1 cellular context compared by ENCODE assay signal in genomic region chr2:164818149-164819136, GRCh38.
TF ChIP-seq lines count a peak whose summit lies in the region.

No MANE protein-coding gene starts in this region.

TF ChIP-seq in HepG2, 621 proteins besides CTCF, POLR2A, EP300 and RAD21 (continues in another document):
- TF ChIP-seq TFDP2 (CRISPR knock-in tag; IDR thresholded peaks at IDR 0.05) = no peak
- TF ChIP-seq GABPB1 (CRISPR knock-in tag; IDR thresholded peaks at IDR 0.05) = no peak
- TF ChIP-seq FOXO1 (CRISPR knock-in tag; IDR thresholded peaks at IDR 0.05) = no peak
- peak in 1 of 2 experiments; percentile 67; a peak in 3 of 4 replicates for TF ChIP-seq NR2F1 (CRISPR knock-in tag; IDR thresholded peaks at IDR 0.05)
- peak; percentile 53; the same call in 1 of the 2 replicates for TF ChIP-seq NCOR1 (IDR thresholded peaks at IDR 0.05; ENCODE audit: borderline replicate concordance, low read length)
- TF ChIP-seq RARA (CRISPR knock-in tag; IDR thresholded peaks at IDR 0.05) = peak; percentile 94
- no peak for TF ChIP-seq FUBP1 (CRISPR knock-in tag; IDR thresholded peaks at IDR 0.05; ENCODE audit: borderline replicate concordance)
- TF ChIP-seq SOX13 (IDR thresholded peaks at IDR 0.05) = no peak
- TF ChIP-seq SOX13 (CRISPR knock-in tag; conservative IDR thresholded peaks at IDR 0.05 in 1 of 2, IDR thresholded peaks at IDR 0.05 in 1 of 2) = peak in 1 of 2 experiments; percentile 42; a peak in 1 of 4 replicates
- no peak for TF ChIP-seq FIP1L1 (IDR thresholded peaks at IDR 0.05; ENCODE audit: borderline replicate concordance, insufficient read depth, low read depth, low read length)
- TF ChIP-seq CEBPB (IDR thresholded peaks at IDR 0.05; ENCODE audit: borderline replicate concordance, low read depth, low read length) = peak; percentile 74; the same call in 1 of the 2 replicates
- TF ChIP-seq MTA3 (CRISPR knock-in tag; IDR thresholded peaks at IDR 0.05) = no peak
- TF ChIP-seq ZNF282 (IDR thresholded peaks at IDR 0.05; ENCODE audit: partially characterized antibody) = no peak
- no peak for TF ChIP-seq SP140L (CRISPR knock-in tag; IDR thresholded peaks at IDR 0.05; ENCODE audit: borderline replicate concordance)
- no peak for TF ChIP-seq KDM3A (CRISPR knock-in tag; IDR thresholded peaks at IDR 0.05; ENCODE audit: low read depth)
- TF ChIP-seq ZNF382 (CRISPR knock-in tag; IDR thresholded peaks at IDR 0.05; ENCODE audit: borderline replicate concordance) = 0 out of 2 replicates have a peak, but pooled peaks have one; percentile 19
- TF ChIP-seq ZNF770 (CRISPR knock-in tag; IDR thresholded peaks at IDR 0.05) = peak; percentile 86
- TF ChIP-seq ATF1 (CRISPR knock-in tag; IDR thresholded peaks at IDR 0.05) = no peak
- TF ChIP-seq ZGPAT (CRISPR knock-in tag; IDR thresholded peaks at IDR 0.05) = peak; percentile 44; the same call in 1 of the 2 replicates
- no peak for TF ChIP-seq CREM (IDR thresholded peaks at IDR 0.05)
- no peak for TF ChIP-seq CREM (CRISPR knock-in tag; IDR thresholded peaks at IDR 0.05)
- no peak for TF ChIP-seq ZNF468 (CRISPR knock-in tag; IDR thresholded peaks at IDR 0.05)
- peak; percentile 56; the same call in 1 of the 2 replicates for TF ChIP-seq RXRB (CRISPR knock-in tag; IDR thresholded peaks at IDR 0.05; ENCODE audit: borderline replicate concordance)
- peak; percentile 55 for TF ChIP-seq HNF4A (CRISPR knock-in tag; IDR thresholded peaks at IDR 0.05)
- TF ChIP-seq SPEN (CRISPR knock-in tag; IDR thresholded peaks at IDR 0.05; ENCODE audit: low read depth) = no peak
- peak; percentile 46 for TF ChIP-seq SALL1 (CRISPR knock-in tag; IDR thresholded peaks at IDR 0.05)
- TF ChIP-seq TOE1 (CRISPR knock-in tag; IDR thresholded peaks at IDR 0.05) = no peak
- 0 out of 2 replicates have a peak, but pooled peaks have one; percentile 45 for TF ChIP-seq MED1 (CRISPR knock-in tag; IDR thresholded peaks at IDR 0.05)
- no peak for TF ChIP-seq ZNF180 (CRISPR knock-in tag; IDR thresholded peaks at IDR 0.05; ENCODE audit: borderline replicate concordance, low read depth)
- no peak for TF ChIP-seq HNRNPH1 (optimal IDR thresholded peaks at IDR 0.05; ENCODE audit: low read depth, low read length)
- TF ChIP-seq FOSL2 (CRISPR knock-in tag; IDR thresholded peaks at IDR 0.05) = peak; percentile 24; the same call in 1 of the 2 replicates
- no peak for TF ChIP-seq KLF12 (CRISPR knock-in tag; IDR thresholded peaks at IDR 0.05; ENCODE audit: borderline replicate concordance)
- TF ChIP-seq BCL6 (CRISPR knock-in tag; IDR thresholded peaks at IDR 0.05) = peak; percentile 64
- peak; percentile 88 for TF ChIP-seq SKI (IDR thresholded peaks at IDR 0.05; ENCODE audit: partially characterized antibody)
- no peak for TF ChIP-seq ZHX1 (CRISPR knock-in tag; IDR thresholded peaks at IDR 0.05; ENCODE audit: low read depth)
- peak; percentile 76 for TF ChIP-seq GATAD2A (CRISPR knock-in tag; IDR thresholded peaks at IDR 0.05)
- no peak for TF ChIP-seq ZNF883 (CRISPR knock-in tag; IDR thresholded peaks at IDR 0.05; ENCODE audit: not compliant biosample characterization)
- no peak for TF ChIP-seq NFKBIZ (CRISPR knock-in tag; IDR thresholded peaks at IDR 0.05)
- no peak for TF ChIP-seq NFE2L2 (IDR thresholded peaks at IDR 0.05; ENCODE audit: low read length)
- peak; percentile 25; the same call in 1 of the 2 replicates for TF ChIP-seq HNF4G (IDR thresholded peaks at IDR 0.05; ENCODE audit: borderline replicate concordance, low read depth, low read length)
- no peak for TF ChIP-seq HNF4G (CRISPR knock-in tag; IDR thresholded peaks at IDR 0.05; ENCODE audit: borderline replicate concordance, low read depth)
- peak; percentile 41; the same call in 1 of the 2 replicates for TF ChIP-seq FOXA3 (CRISPR knock-in tag; IDR thresholded peaks at IDR 0.05)
- peak; percentile 66 for TF ChIP-seq ZKSCAN1 (IDR thresholded peaks at IDR 0.05; ENCODE audit: low read length)
- TF ChIP-seq RNF2 (conservative IDR thresholded peaks at IDR 0.05; ENCODE audit: low read depth) = no peak
- TF ChIP-seq ZNF362 (CRISPR knock-in tag; IDR thresholded peaks at IDR 0.05; ENCODE audit: borderline replicate concordance) = peak; percentile 60; the same call in 1 of the 2 replicates
- peak; percentile 72 for TF ChIP-seq ARID5B (CRISPR knock-in tag; IDR thresholded peaks at IDR 0.05)
- no peak for TF ChIP-seq ARID2 (CRISPR knock-in tag; IDR thresholded peaks at IDR 0.05; ENCODE audit: borderline replicate concordance)
- TF ChIP-seq ZBTB20 (CRISPR knock-in tag; IDR thresholded peaks at IDR 0.05; ENCODE audit: borderline replicate concordance, low read depth) = peak; percentile 29; the same call in 1 of the 2 replicates
- TF ChIP-seq NR2F6 (IDR thresholded peaks at IDR 0.05) = peak; percentile 61
- peak; percentile 75 for TF ChIP-seq NR2F6 (CRISPR knock-in tag; IDR thresholded peaks at IDR 0.05)
- 0 out of 4 replicates have a peak, but pooled peaks of 1 of the 2 experiments have one; percentile 38 for TF ChIP-seq ATF4 (CRISPR knock-in tag; IDR thresholded peaks at IDR 0.05)
- no peak for TF ChIP-seq ZSCAN22 (CRISPR knock-in tag; IDR thresholded peaks at IDR 0.05)
- no peak for TF ChIP-seq MAFG (CRISPR knock-in tag; IDR thresholded peaks at IDR 0.05)
- no peak for TF ChIP-seq FOXK2 (IDR thresholded peaks at IDR 0.05)
- no peak for TF ChIP-seq ZNF747 (CRISPR knock-in tag; IDR thresholded peaks at IDR 0.05; ENCODE audit: borderline replicate concordance)
- peak; percentile 48; the same call in 1 of the 2 replicates for TF ChIP-seq POGZ (CRISPR knock-in tag; IDR thresholded peaks at IDR 0.05)
- no peak for TF ChIP-seq ZNF749 (CRISPR knock-in tag; IDR thresholded peaks at IDR 0.05; ENCODE audit: borderline replicate concordance)
